ENCODE assay signal across 1 cellular context in the genomic region with DNA sequence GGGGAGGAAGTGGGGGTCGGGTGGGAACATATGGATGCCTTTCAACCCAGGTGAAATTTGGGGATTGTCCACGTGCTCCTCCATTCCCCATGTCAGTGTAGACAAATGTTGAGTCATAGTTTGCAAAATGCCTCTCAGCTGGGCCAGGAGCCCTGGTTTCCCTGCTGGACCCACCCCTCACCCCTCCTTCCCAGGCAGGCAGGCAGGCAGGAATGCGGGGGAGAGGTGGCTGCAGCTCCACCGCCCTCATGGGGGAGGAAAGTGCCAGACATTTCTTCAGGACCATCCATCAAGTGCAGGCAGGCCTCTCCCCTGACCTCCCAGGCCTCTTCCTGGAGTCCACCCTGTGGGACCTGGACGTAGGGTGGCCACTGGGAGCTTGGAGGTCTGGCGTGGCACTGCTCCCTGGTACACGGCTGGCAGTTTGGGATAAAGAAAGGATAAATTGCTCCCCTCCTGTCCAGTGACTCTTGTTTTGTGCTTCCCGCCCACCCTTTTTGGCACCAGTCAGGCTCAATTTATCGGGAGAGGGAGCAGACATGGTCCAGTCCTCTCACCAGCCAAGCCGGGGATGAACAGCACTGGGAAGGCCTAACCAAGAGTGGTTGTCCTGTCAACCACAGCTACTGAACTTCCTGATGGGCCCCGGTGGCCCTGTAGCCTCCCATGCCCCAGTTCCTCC.
TF ChIP-seq lines count a peak whose summit lies in the region.

No MANE protein-coding gene starts in this region.

TF ChIP-seq in K562, 482 proteins besides CTCF, POLR2A, EP300 and RAD21 (continued from another document and continues in another):
- TF ChIP-seq, protein P1, sequence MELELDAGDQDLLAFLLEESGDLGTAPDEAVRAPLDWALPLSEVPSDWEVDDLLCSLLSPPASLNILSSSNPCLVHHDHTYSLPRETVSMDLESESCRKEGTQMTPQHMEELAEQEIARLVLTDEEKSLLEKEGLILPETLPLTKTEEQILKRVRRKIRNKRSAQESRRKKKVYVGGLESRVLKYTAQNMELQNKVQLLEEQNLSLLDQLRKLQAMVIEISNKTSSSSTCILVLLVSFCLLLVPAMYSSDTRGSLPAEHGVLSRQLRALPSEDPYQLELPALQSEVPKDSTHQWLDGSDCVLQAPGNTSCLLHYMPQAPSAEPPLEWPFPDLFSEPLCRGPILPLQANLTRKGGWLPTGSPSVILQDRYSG (tag; conservative IDR thresholded peaks at IDR 0.05; ENCODE audit: low read depth), result no peak; the same call in 1 of the 2 replicates
- TF ChIP-seq, protein P2, sequence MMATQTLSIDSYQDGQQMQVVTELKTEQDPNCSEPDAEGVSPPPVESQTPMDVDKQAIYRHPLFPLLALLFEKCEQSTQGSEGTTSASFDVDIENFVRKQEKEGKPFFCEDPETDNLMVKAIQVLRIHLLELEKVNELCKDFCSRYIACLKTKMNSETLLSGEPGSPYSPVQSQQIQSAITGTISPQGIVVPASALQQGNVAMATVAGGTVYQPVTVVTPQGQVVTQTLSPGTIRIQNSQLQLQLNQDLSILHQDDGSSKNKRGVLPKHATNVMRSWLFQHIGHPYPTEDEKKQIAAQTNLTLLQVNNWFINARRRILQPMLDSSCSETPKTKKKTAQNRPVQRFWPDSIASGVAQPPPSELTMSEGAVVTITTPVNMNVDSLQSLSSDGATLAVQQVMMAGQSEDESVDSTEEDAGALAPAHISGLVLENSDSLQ (IDR thresholded peaks at IDR 0.05), result peak; percentile 88
- TF ChIP-seq CHD1 (IDR thresholded peaks at IDR 0.05; ENCODE audit: low read length) (no peak), KDM1A (IDR thresholded peaks at IDR 0.05) (peak in 1 of 2 experiments; percentile 71; a peak in 2 of 4 replicates), MTA2 (IDR thresholded peaks at IDR 0.05; ENCODE audit: low read depth) (no peak), EWSR1 (IDR thresholded peaks at IDR 0.05; ENCODE audit: borderline replicate concordance, low read depth, partially characterized antibody) (no peak), GATAD2B (IDR thresholded peaks at IDR 0.05; ENCODE audit: borderline replicate concordance) (no peak), PML (IDR thresholded peaks at IDR 0.05; ENCODE audit: low read length) (no peak), CCAR2 (IDR thresholded peaks at IDR 0.05; ENCODE audit: low read depth, low read length) (no peak), ZNF764 (CRISPR knock-in tag; IDR thresholded peaks at IDR 0.05; ENCODE audit: low read depth) (no peak), NR2C1 (IDR thresholded peaks at IDR 0.05) (no peak), NR2C1 (tag; IDR thresholded peaks at IDR 0.05) (0 out of 2 replicates have a peak, but pooled peaks have one; percentile 42), KDM5B (IDR thresholded peaks at IDR 0.05; ENCODE audit: insufficient replicate concordance, low read depth, low read length) (no peak), ZNF347 (CRISPR knock-in tag; IDR thresholded peaks at IDR 0.05; ENCODE audit: low read depth) (no peak), SP2 (IDR thresholded peaks at IDR 0.05; ENCODE audit: extremely low read depth, low read depth, low read length, poor library complexity, severe bottlenecking) (no peak), ADNP (tag; IDR thresholded peaks at IDR 0.05) (no peak), KHSRP (IDR thresholded peaks at IDR 0.05) (no peak), SRSF1 (IDR thresholded peaks at IDR 0.05; ENCODE audit: low read depth, low read length) (no peak), ZNF282 (CRISPR knock-in tag; IDR thresholded peaks at IDR 0.05) (no peak), ILF3 (IDR thresholded peaks at IDR 0.05; ENCODE audit: borderline replicate concordance) (no peak), TEAD4 (IDR thresholded peaks at IDR 0.05; ENCODE audit: low read length) (peak; percentile 82), TEAD4 (CRISPR knock-in tag; IDR thresholded peaks at IDR 0.05; ENCODE audit: borderline replicate concordance) (no peak), MAFK (IDR thresholded peaks at IDR 0.05; ENCODE audit: low read length) (peak; percentile 48; the same call in 1 of the 2 replicates), ELF2 (CRISPR knock-in tag; IDR thresholded peaks at IDR 0.05) (no peak), XRCC3 (IDR thresholded peaks at IDR 0.05) (no peak), HOXB6 (CRISPR knock-in tag; IDR thresholded peaks at IDR 0.05; ENCODE audit: borderline replicate concordance) (no peak), ZNF121 (CRISPR knock-in tag; conservative IDR thresholded peaks at IDR 0.05) (no peak), ZBTB17 (CRISPR knock-in tag; IDR thresholded peaks at IDR 0.05) (peak; percentile 54; the same call in 1 of the 2 replicates), NFIX (CRISPR knock-in tag; IDR thresholded peaks at IDR 0.05; ENCODE audit: low read depth) (no peak), EP400 (IDR thresholded peaks at IDR 0.05) (peak; percentile 64; the same call in 1 of the 2 replicates), RBM39 (optimal IDR thresholded peaks at IDR 0.05; ENCODE audit: low read depth, low read length) (no peak), SMC3 (conservative IDR thresholded peaks at IDR 0.05; ENCODE audit: insufficient read depth, low read depth, low read length) (no peak), ZNF311 (CRISPR knock-in tag; IDR thresholded peaks at IDR 0.05) (no peak), ZNF780A (CRISPR knock-in tag; IDR thresholded peaks at IDR 0.05) (no peak), DNMT1 (IDR thresholded peaks at IDR 0.05) (no peak), ZNF224 (CRISPR knock-in tag; IDR thresholded peaks at IDR 0.05) (no peak), TRIM24 (IDR thresholded peaks at IDR 0.05) (peak in 1 of 2 experiments; percentile 39; a peak in 2 of 4 replicates), CAMTA2 (CRISPR knock-in tag; conservative IDR thresholded peaks at IDR 0.05) (no peak), KDM2B (CRISPR knock-in tag; IDR thresholded peaks at IDR 0.05) (no peak), MIER1 (IDR thresholded peaks at IDR 0.05; ENCODE audit: low read depth) (no peak; the same call in 1 of the 2 replicates)
- TF ChIP-seq, protein P3, sequence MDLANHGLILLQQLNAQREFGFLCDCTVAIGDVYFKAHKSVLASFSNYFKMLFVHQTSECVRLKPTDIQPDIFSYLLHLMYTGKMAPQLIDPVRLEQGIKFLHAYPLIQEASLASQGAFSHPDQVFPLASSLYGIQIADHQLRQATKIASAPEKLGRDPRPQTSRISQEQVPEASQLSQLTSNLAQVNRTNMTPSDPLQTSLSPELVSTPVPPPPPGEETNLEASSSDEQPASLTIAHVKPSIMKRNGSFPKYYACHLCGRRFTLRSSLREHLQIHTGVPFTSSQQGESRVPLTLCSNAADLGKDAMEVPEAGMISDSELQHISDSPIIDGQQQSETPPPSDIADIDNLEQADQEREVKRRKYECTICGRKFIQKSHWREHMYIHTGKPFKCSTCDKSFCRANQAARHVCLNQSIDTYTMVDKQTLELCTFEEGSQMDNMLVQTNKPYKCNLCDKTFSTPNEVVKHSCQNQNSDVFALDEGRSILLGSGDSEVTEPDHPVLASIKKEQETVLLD (IDR thresholded peaks at IDR 0.05), result no peak
- TF ChIP-seq, protein P4, sequence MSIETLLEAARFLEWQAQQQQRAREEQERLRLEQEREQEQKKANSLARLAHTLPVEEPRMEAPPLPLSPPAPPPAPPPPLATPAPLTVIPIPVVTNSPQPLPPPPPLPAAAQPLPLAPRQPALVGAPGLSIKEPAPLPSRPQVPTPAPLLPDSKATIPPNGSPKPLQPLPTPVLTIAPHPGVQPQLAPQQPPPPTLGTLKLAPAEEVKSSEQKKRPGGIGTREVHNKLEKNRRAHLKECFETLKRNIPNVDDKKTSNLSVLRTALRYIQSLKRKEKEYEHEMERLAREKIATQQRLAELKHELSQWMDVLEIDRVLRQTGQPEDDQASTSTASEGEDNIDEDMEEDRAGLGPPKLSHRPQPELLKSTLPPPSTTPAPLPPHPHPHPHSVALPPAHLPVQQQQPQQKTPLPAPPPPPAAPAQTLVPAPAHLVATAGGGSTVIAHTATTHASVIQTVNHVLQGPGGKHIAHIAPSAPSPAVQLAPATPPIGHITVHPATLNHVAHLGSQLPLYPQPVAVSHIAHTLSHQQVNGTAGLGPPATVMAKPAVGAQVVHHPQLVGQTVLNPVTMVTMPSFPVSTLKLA (conservative IDR thresholded peaks at IDR 0.05), result peak; percentile 66 to 77
- TF ChIP-seq, protein P5, sequence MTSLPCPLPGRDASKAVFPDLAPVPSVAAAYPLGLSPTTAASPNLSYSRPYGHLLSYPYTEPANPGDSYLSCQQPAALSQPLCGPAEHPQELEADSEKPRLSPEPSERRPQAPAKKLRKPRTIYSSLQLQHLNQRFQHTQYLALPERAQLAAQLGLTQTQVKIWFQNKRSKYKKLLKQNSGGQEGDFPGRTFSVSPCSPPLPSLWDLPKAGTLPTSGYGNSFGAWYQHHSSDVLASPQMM (CRISPR knock-in tag; IDR thresholded peaks at IDR 0.05), result no peak
- TF ChIP-seq, protein P6, sequence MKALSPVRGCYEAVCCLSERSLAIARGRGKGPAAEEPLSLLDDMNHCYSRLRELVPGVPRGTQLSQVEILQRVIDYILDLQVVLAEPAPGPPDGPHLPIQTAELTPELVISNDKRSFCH (CRISPR knock-in tag; IDR thresholded peaks at IDR 0.05), result no peak
- TF ChIP-seq, protein P6 (tag; IDR thresholded peaks at IDR 0.05), result peak; percentile 78; the same call in 1 of the 2 replicates
- TF ChIP-seq, protein P7, sequence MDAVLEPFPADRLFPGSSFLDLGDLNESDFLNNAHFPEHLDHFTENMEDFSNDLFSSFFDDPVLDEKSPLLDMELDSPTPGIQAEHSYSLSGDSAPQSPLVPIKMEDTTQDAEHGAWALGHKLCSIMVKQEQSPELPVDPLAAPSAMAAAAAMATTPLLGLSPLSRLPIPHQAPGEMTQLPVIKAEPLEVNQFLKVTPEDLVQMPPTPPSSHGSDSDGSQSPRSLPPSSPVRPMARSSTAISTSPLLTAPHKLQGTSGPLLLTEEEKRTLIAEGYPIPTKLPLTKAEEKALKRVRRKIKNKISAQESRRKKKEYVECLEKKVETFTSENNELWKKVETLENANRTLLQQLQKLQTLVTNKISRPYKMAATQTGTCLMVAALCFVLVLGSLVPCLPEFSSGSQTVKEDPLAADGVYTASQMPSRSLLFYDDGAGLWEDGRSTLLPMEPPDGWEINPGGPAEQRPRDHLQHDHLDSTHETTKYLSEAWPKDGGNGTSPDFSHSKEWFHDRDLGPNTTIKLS (IDR thresholded peaks at IDR 0.05; ENCODE audit: borderline replicate concordance, low read depth), result no peak
- TF ChIP-seq, protein P8, sequence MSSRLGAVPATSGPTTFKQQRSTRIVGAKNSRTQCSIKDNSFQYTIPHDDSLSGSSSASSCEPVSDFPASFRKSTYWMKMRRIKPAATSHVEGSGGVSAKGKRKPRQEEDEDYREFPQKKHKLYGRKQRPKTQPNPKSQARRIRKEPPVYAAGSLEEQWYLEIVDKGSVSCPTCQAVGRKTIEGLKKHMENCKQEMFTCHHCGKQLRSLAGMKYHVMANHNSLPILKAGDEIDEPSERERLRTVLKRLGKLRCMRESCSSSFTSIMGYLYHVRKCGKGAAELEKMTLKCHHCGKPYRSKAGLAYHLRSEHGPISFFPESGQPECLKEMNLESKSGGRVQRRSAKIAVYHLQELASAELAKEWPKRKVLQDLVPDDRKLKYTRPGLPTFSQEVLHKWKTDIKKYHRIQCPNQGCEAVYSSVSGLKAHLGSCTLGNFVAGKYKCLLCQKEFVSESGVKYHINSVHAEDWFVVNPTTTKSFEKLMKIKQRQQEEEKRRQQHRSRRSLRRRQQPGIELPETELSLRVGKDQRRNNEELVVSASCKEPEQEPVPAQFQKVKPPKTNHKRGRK (tag; IDR thresholded peaks at IDR 0.05), result no peak
- TF ChIP-seq, protein P9, sequence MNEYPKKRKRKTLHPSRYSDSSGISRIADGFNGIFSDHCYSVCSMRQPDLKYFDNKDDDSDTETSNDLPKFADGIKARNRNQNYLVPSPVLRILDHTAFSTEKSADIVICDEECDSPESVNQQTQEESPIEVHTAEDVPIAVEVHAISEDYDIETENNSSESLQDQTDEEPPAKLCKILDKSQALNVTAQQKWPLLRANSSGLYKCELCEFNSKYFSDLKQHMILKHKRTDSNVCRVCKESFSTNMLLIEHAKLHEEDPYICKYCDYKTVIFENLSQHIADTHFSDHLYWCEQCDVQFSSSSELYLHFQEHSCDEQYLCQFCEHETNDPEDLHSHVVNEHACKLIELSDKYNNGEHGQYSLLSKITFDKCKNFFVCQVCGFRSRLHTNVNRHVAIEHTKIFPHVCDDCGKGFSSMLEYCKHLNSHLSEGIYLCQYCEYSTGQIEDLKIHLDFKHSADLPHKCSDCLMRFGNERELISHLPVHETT (CRISPR knock-in tag; conservative IDR thresholded peaks at IDR 0.05 in 1 of 2, IDR thresholded peaks at IDR 0.05 in 1 of 2), result no peak; a peak in 1 of 4 replicates
- TF ChIP-seq, protein P10, sequence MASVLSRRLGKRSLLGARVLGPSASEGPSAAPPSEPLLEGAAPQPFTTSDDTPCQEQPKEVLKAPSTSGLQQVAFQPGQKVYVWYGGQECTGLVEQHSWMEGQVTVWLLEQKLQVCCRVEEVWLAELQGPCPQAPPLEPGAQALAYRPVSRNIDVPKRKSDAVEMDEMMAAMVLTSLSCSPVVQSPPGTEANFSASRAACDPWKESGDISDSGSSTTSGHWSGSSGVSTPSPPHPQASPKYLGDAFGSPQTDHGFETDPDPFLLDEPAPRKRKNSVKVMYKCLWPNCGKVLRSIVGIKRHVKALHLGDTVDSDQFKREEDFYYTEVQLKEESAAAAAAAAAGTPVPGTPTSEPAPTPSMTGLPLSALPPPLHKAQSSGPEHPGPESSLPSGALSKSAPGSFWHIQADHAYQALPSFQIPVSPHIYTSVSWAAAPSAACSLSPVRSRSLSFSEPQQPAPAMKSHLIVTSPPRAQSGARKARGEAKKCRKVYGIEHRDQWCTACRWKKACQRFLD (CRISPR knock-in tag; IDR thresholded peaks at IDR 0.05), result no peak; the same call in 1 of the 2 replicates
- TF ChIP-seq, protein P11, sequence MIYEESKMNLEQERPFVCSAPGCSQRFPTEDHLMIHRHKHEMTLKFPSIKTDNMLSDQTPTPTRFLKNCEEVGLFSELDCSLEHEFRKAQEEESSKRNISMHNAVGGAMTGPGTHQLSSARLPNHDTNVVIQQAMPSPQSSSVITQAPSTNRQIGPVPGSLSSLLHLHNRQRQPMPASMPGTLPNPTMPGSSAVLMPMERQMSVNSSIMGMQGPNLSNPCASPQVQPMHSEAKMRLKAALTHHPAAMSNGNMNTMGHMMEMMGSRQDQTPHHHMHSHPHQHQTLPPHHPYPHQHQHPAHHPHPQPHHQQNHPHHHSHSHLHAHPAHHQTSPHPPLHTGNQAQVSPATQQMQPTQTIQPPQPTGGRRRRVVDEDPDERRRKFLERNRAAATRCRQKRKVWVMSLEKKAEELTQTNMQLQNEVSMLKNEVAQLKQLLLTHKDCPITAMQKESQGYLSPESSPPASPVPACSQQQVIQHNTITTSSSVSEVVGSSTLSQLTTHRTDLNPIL (CRISPR knock-in tag; IDR thresholded peaks at IDR 0.05), result no peak
